Comparison of ENCODE assay signal across 21 cellular contexts in the genomic region with DNA sequence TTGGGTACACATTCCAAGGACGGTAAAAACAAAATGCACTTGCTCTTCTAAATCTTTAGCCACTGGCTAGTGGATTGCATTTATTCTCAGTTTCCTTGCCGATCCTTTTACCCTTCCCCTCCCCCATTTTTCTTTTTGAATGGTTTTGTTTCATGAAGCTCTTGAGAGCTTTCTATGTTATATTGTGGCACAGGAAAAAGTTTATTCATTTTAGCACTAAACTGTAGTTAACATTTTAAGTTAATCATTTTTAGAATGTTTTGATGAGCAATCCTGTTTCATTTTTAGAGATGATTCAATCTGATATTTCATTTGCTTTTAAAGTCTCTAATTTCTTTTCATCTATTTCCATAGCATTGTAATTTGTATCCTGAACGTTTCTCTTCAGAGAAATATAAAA. TPM values are rescaled to one million over a fixed set of nuclear protein-coding genes. Genes with fewer than 3 reads are reported as not detected.
DNase-seq lines count a peak whose midpoint lies in the region; ATAC-seq and FAIRE-seq lines count a peak whose summit lies in the region.
"Had no signal": no experiment of that assay in that cellular context is flagged by ENCODE, and none has a peak within 500 bp of the region (broad histone marks: within the 10 kb centered on the region; RNA-seq: fewer than 3 reads in every experiment).

No MANE protein-coding gene starts in this region.

- H3K4me1 ChIP-seq in CD8-positive, alpha-beta memory T cell (ENCODE audit: insufficient read depth, low read length) = peaks cover 55% of the 10 kb centered on the region

- POLR2A ChIA-PET in CD8-positive, alpha-beta memory T cell (lab: Charles Lee) = no interaction called here
- POLR2A ChIA-PET in T-cell (lab: Charles Lee) = interaction anchor here (0.6 to 1.2 kb wide), 5 partner anchors 10 to 84 kb away, joined by 3 to 7 read pairs (median 3); no protein-coding TSS in a partner anchor

- H3K27me3 ChIP-seq in CD8-positive, alpha-beta memory T cell (ENCODE audit: insufficient read depth, low read length, poor library complexity, severe bottlenecking) = no peaks in the 10 kb centered on the region
- H3K27me3 ChIP-seq: right lobe of liver, SJCRH30 had no signal

- peak; percentile 77 for FAIRE-seq in A204.1 (lab: Jason Lieb, UNC)
- FAIRE-seq: bronchial epithelial cell, urothelium cell line had no signal

- CTCF ChIA-PET in CD8-positive, alpha-beta memory T cell (lab: Charles Lee) = no interaction called here
- CTCF ChIA-PET in T-cell (lab: Charles Lee) = interaction anchor here in 1 of 2 donors (1.5 kb wide), 1 partner anchor 13 kb away, joined by 3 read pairs; no protein-coding TSS in a partner anchor

- peaks cover 38 to 49% (median 46%) of the 10 kb centered on the region in 3 donors for H3K4me1 Mint-ChIP-seq in CD8-positive, alpha-beta memory T cell
- peaks cover 43 to 55% (median 44%) of the 10 kb centered on the region in 3 donors for H3K4me1 Mint-ChIP-seq in T-cell

- H3K9me3 ChIP-seq in CD8-positive, alpha-beta memory T cell (ENCODE audit: low read length) = no peaks in the 10 kb centered on the region
- H3K9me3 ChIP-seq: right lobe of liver, SJCRH30 had no signal

- no peaks in the 10 kb centered on the region for H3K9me3 Mint-ChIP-seq in CD8-positive, alpha-beta memory T cell
- H3K9me3 Mint-ChIP-seq in T-cell = no peaks in the 10 kb centered on the region
- H3K9me3 Mint-ChIP-seq: HFFc6, WTC11 had no signal

- peak overlapping the region in 5 of 7 donors; percentile 1 to 43 (median 6) for H3K4me3 Mint-ChIP-seq in CD8-positive, alpha-beta memory T cell
- H3K4me3 Mint-ChIP-seq in T-cell = peak overlapping the region in 2 of 3 donors; percentile 1
- H3K4me3 Mint-ChIP-seq: HFFc6, WTC11 had no signal

- no peak for DNase-seq in CD8-positive, alpha-beta memory T cell
- DNase-seq in T-cell = no peak
- DNase-seq in kidney tubule cell (ENCODE audit: low spot score) = peak; percentile 10
- no peak for DNase-seq in iPS-NIHi7 (ENCODE audit: extremely low spot score)
- no peak for DNase-seq in D341Med (ENCODE audit: low spot score)
- no peak for DNase-seq in stimulated activated CD4-positive, alpha-beta T cell treated with anti-CD3 and anti-CD28 coated beads, Interleukin-4, amount 100 ng/mL, for 24 hours
- no peak for DNase-seq in Ammon's horn (ENCODE audit: low spot score)
- DNase-seq: activated CD8-positive, alpha-beta memory T cell treated with anti-CD3 and anti-CD28 coated beads, Interleukin-2, amount 50 U/mL, for 4 hours; Calu3; dermis blood vessel endothelial cell; HFFc6; NCI-H774; right lobe of liver; SJCRH30; stimulated activated CD4-positive, alpha-beta T cell treated with anti-CD3 and anti-CD28 coated beads, Interleukin-1b, Interleukin-23, amount 100 ng/mL, for 48 hours had no signal

- H3K36me3 Mint-ChIP-seq in CD8-positive, alpha-beta memory T cell = no peaks in the 10 kb centered on the region
- no peaks in the 10 kb centered on the region for H3K36me3 Mint-ChIP-seq in T-cell
- H3K36me3 Mint-ChIP-seq: activated naive CD8-positive, alpha-beta T cell; WTC11 had no signal

- H3K36me3 ChIP-seq in CD8-positive, alpha-beta memory T cell (ENCODE audit: insufficient read depth, low read length) = no peaks in the 10 kb centered on the region
- H3K36me3 ChIP-seq: right lobe of liver had no signal

- H3K4me3 ChIP-seq in CD8-positive, alpha-beta memory T cell (ENCODE audit: low read length) = no peak overlapping the region
- H3K4me3 ChIP-seq: right lobe of liver, SJCRH30 had no signal

- H3K27me3 Mint-ChIP-seq in CD8-positive, alpha-beta memory T cell = no peaks in the 10 kb centered on the region
- H3K27me3 Mint-ChIP-seq in T-cell = no peaks in the 10 kb centered on the region
- H3K27me3 Mint-ChIP-seq: activated naive CD8-positive, alpha-beta T cell had no signal

- H3K27ac ChIP-seq in CD8-positive, alpha-beta memory T cell (ENCODE audit: low read depth, low read length) = no peak overlapping the region
- H3K27ac ChIP-seq: epithelial cell of prostate, right lobe of liver, SJCRH30 had no signal

- H3K27ac Mint-ChIP-seq in CD8-positive, alpha-beta memory T cell = peak overlapping the region in 2 of 8 donors; percentile 7 to 10
- H3K27ac Mint-ChIP-seq in T-cell = peak overlapping the region in 1 of 2 donors; percentile 0
- H3K27ac Mint-ChIP-seq: HFFc6, WTC11 had no signal

- ATAC-seq in T-cell (replicated peaks in 1 of 4) = peak in 1 of 4 experiments; percentile 3
- ATAC-seq: WTC11 had no signal

RNA-seq across cellular contexts. Expression of gene ZEB1, which starts 24.0 kb away (rescaled TPM):
- total RNA-seq in CD8-positive, alpha-beta memory T cell = 10 to 100 TPM; 37.3 to 38.0 TPM
- polyA plus RNA-seq in CD8-positive, alpha-beta memory T cell = 34.7 TPM
- total RNA-seq in T-cell = 100 to 1,000 TPM in 1 of 5 donors, 10 to 100 TPM in 4; 39.9 to 125 (median 48.4) TPM
